In the genomic region with DNA sequence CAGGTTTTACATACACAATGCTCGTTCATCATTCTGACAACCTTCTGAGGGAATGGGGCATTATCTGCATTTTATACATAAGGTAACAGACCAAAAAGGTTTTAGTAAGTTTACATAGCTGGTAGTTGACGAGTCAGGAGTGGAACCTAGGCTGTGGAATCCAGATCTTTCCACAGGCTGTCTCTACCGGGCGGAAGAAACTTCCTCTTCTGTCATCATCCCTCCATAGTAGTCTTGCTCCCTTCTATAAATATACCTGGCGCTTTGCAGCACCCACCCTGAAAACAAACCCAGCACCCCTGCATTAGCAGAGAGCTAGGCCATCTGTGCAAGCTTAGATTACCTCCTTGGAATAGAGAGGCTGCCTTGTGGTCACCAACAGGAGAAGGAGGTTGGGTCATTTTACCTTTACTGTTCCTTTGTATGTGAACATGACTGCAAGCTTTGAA, we compare ENCODE assay signal across 9 cellular contexts. TPM values are rescaled to one million over a fixed set of nuclear protein-coding genes. Genes with fewer than 3 reads are reported as not detected.
A peak's percentile ranks its signal among the peaks of the same experiment; 100 is the strongest.
DNase-seq lines count a peak whose midpoint lies in the region; ATAC-seq, FAIRE-seq and TF ChIP-seq lines count a peak whose summit lies in the region.
"Had no signal": no experiment of that assay in that cellular context is flagged by ENCODE, and none has a peak within 500 bp of the region (broad histone marks: within the 10 kb centered on the region; RNA-seq: fewer than 3 reads in every experiment).

No MANE protein-coding gene starts in this region.

- H3K9me3 ChIP-seq in AG04450 (ENCODE audit: control insufficient read depth, insufficient read depth, low read length) (no peaks in the 10 kb centered on the region; the same call in 1 of the 2 replicates), HUES6 (ENCODE audit: control insufficient read depth, insufficient read depth, low read depth, low read length) (no peaks in the 10 kb centered on the region)

- peaks cover 2% of the 10 kb centered on the region for H3K79me1 ChIP-seq in mesendoderm (ENCODE audit: low read length)

- CTCF ChIA-PET in AG04450 (lab: Charles Lee): interaction anchor here (1.4 kb wide), 1 partner anchor 15 kb away, joined by 5 read pairs; no protein-coding TSS in a partner anchor

- peaks cover 1% of the 10 kb centered on the region for H3K79me2 ChIP-seq in mesendoderm (ENCODE audit: control insufficient read depth, insufficient read depth, low read length)

- no peak overlapping the region for H2BK15ac ChIP-seq in mesendoderm (replicated peaks; ENCODE audit: low read depth)

- H3K4me3 ChIP-seq in AG04450 (ENCODE audit: low read depth, low read length) (peak overlapping the region; percentile 67), HUES6 (ENCODE audit: low read depth, low read length) (peak overlapping the region; percentile 89), astrocyte of the cerebellum (ENCODE audit: low read depth, low read length) (peak overlapping the region; percentile 74), mesendoderm (ENCODE audit: low read length) (no peak overlapping the region)

- H4K5ac ChIP-seq in mesendoderm (ENCODE audit: low read length): no peak overlapping the region

- ATAC-seq in HG02973 (IDR thresholded peaks at IDR 0.05; ENCODE audit: unreplicated experiment) (no peak), HG02970 (IDR thresholded peaks at IDR 0.05; ENCODE audit: low FRiP score, unreplicated experiment) (no peak)

- no peak overlapping the region for H4K8ac ChIP-seq in mesendoderm (ENCODE audit: low read depth, low read length)

- H3K9ac ChIP-seq in HUES6 (ENCODE audit: low read length): no peak overlapping the region
- H3K9ac ChIP-seq in mesendoderm (ENCODE audit: low read length): peak overlapping the region; percentile 79

- H3K36me3 ChIP-seq in HUES6 (ENCODE audit: control insufficient read depth, insufficient read depth, low read length) (no peaks in the 10 kb centered on the region), mesendoderm (ENCODE audit: control insufficient read depth, insufficient read depth, low read length) (no peaks in the 10 kb centered on the region)

- TF ChIP-seq CTCF in AG04450 (IDR thresholded peaks at IDR 0.05; ENCODE audit: low read depth, low read length) (no peak), astrocyte of the cerebellum (IDR thresholded peaks at IDR 0.05; ENCODE audit: low read depth, low read length, missing control alignments) (no peak), D721Med (IDR thresholded peaks at IDR 0.05; ENCODE audit: insufficient read depth, missing control alignments) (no peak)

- peak overlapping the region; percentile 89 for H3K56ac ChIP-seq in mesendoderm (ENCODE audit: low read length)

- no peak overlapping the region for H2BK5ac ChIP-seq in mesendoderm (ENCODE audit: low read length)

- POLR2A ChIA-PET in AG04450 (lab: Yijun Ruan, JAX): no interaction called here

- WGBS in mesendoderm (ENCODE audit: extremely low coverage, insufficient coverage, low lambda C conversion rate): no CpG with 5 or more reads among the region's 5 CpGs

- H3K4me1 ChIP-seq in HUES6 (ENCODE audit: control insufficient read depth, insufficient read depth, low read length) (peaks cover 20% of the 10 kb centered on the region), mesendoderm (ENCODE audit: control insufficient read depth, low read depth, low read length) (no peaks in the 10 kb centered on the region)

- peak overlapping the region; percentile 85 for H3K4me2 ChIP-seq in mesendoderm (ENCODE audit: low read length)

- in situ Hi-C loops in astrocyte of the cerebellum (cut with HindIII; ENCODE audit: low sequenced_read_pairs): loop anchor here (5.0 kb wide), 1 partner anchor 38 kb away; no protein-coding TSS in a partner anchor

- DNase-seq in AG04450 (ENCODE audit: low read depth, low spot score) (no peak), astrocyte of the cerebellum (ENCODE audit: low read depth) (no peak), mesendoderm (no peak), Kasumi-1 (lab: John Stamatoyannopoulos, UW) (no peak), D721Med (ENCODE audit: insufficient read length, low spot score) (no peak)

- no peak overlapping the region for H3K23ac ChIP-seq in mesendoderm (ENCODE audit: low read length)

- H3K27me3 ChIP-seq in AG04450 (ENCODE audit: control insufficient read depth, insufficient read depth, low read length): no peaks in the 10 kb centered on the region
- peaks cover 12% of the 10 kb centered on the region for H3K27me3 ChIP-seq in HUES6 (ENCODE audit: control insufficient read depth, insufficient read depth, low read length)
- no peaks in the 10 kb centered on the region for H3K27me3 ChIP-seq in mesendoderm (ENCODE audit: insufficient read depth, low read length, poor library complexity)

- no peak overlapping the region for H2AK5ac ChIP-seq in mesendoderm (ENCODE audit: low read length)

- H3K27ac ChIP-seq in AG04450 (ENCODE audit: low read depth, low read length) (no peak overlapping the region), HUES6 (ENCODE audit: low read depth, low read length) (no peak overlapping the region), mesendoderm (ENCODE audit: low read depth, low read length) (no peak overlapping the region)

- no peak overlapping the region for H2BK120ac ChIP-seq in mesendoderm (ENCODE audit: low read depth, low read length)

- no peak overlapping the region for H3K18ac ChIP-seq in mesendoderm (ENCODE audit: low read length)

- FAIRE-seq in D721Med (lab: Jason Lieb, UNC): no peak
- FAIRE-seq: endometrium had no signal

- H3K4ac ChIP-seq in mesendoderm (ENCODE audit: low read depth, low read length): no peak overlapping the region

RNA-seq across cellular contexts. Expression of gene TSPAN13, which starts 1.3 kb away (rescaled TPM):
- 7.0 and 10.1 TPM in 2 replicates for polyA plus RNA-seq in AG04450 (2011; rRNA removed)
- 2.6 and 3.0 TPM in 2 replicates for polyA minus RNA-seq in AG04450 (2011; rRNA and poly(A)+ RNA removed)
- 24.8 TPM for polyA plus RNA-seq in mesendoderm (2013, experiment 1 of 2)
- polyA plus RNA-seq in mesendoderm (2013, experiment 2 of 2): 24.1 TPM

RNA-seq across cellular contexts. Expression of gene AGR2, which starts 49.9 kb away (rescaled TPM):
- 0.17 and 0.60 TPM in 2 replicates for polyA plus RNA-seq in AG04450 (2011; rRNA removed)
- polyA minus RNA-seq in AG04450 (2011; rRNA and poly(A)+ RNA removed): not detected in 2 replicates
- not detected for polyA plus RNA-seq in mesendoderm (2013, experiment 1 of 2)
- not detected for polyA plus RNA-seq in mesendoderm (2013, experiment 2 of 2)
